ENCODE assay signal across 8 cellular contexts in genomic region chr7:111735661-111736323, GRCh38.
DNase-seq lines count a peak whose midpoint lies in the region; ATAC-seq, FAIRE-seq and TF ChIP-seq lines count a peak whose summit lies in the region.

No MANE protein-coding gene starts in this region.

- no peaks in the 10 kb centered on the region for H3K9me3 ChIP-seq in keratinocyte (ENCODE audit: control insufficient read depth, low read depth, low read length)

- peak; percentile 68 for TF ChIP-seq CTCF in GM12865 (IDR thresholded peaks at IDR 0.05; ENCODE audit: insufficient read depth, low read depth, low read length, missing control alignments)
- TF ChIP-seq CTCF in keratinocyte (optimal IDR thresholded peaks at IDR 0.05 in 1 of 3, IDR thresholded peaks at IDR 0.05 in 1 of 3, conservative IDR thresholded peaks at IDR 0.05 in 1 of 3; ENCODE audit: extremely low read depth in 1 of 3, insufficient read depth in 2 of 3, low read length in 3 of 3) = peak; percentile 65 to 90 (median 79)

- H3K4me1 ChIP-seq in keratinocyte (ENCODE audit: control insufficient read depth, extremely low read depth, insufficient read depth, low read length) = peaks cover 5% of the 10 kb centered on the region

- DNase-seq in 8988T (peak; percentile 26), GM12865 (ENCODE audit: low read depth) (peak; percentile 68), NCI-H146 treated with DMSO at 0.1 percent for 48 hours (lab: John Stamatoyannopoulos, UW; ENCODE audit: unreplicated experiment) (peak; percentile 45), T-helper 2 cell (peak in 4 of 5 experiments; percentile 11 to 55 (median 16)), T47D (ENCODE audit: low read depth in 1 of 2, low spot score in 1 of 2) (peak; percentile 33 to 75), keratinocyte (ENCODE audit: low read depth, low spot score) (peak; percentile 41)
- peak; percentile 16 to 24 for DNase-seq in stimulated activated CD4-positive, alpha-beta T cell treated with anti-CD3 and anti-CD28 coated beads, Interleukin-4, amount 100 ng/mL, for 4 hours

- no peaks in the 10 kb centered on the region for H3K79me2 ChIP-seq in keratinocyte (ENCODE audit: control insufficient read depth, insufficient read depth, low read length)

- in situ Hi-C loops in T47D (cut with HindIII; ENCODE audit: low pct_unique_long_range_greater_than_20kb, low sequenced_read_pairs) = no loop called here

- H4K20me1 ChIP-seq in keratinocyte (ENCODE audit: control insufficient read depth, extremely low read depth, insufficient read depth, low read length) = no peaks in the 10 kb centered on the region

- no peaks in the 10 kb centered on the region for H3K27me3 ChIP-seq in keratinocyte (ENCODE audit: control insufficient read depth, extremely low read depth, insufficient read depth, low read length)

- H3K36me3 ChIP-seq in keratinocyte (ENCODE audit: control insufficient read depth in 2 of 2, extremely low read depth in 1 of 2, insufficient read depth in 2 of 2, low read length in 2 of 2) = peaks cover 11 to 20% of the 10 kb centered on the region in 2 experiments

- H3K27ac ChIP-seq in keratinocyte (ENCODE audit: control insufficient read depth, insufficient read depth, low read length) = no peak overlapping the region

- no peak overlapping the region for H3K4me3 ChIP-seq in GM12865 (ENCODE audit: low read depth, low read length)
- no peak overlapping the region for H3K4me3 ChIP-seq in keratinocyte (ENCODE audit: control insufficient read depth in 2 of 3, extremely low read depth in 1 of 3, insufficient read depth in 2 of 3, low read depth in 1 of 3, low read length in 3 of 3)

- H3K9ac ChIP-seq in keratinocyte (ENCODE audit: control insufficient read depth, extremely low read depth, insufficient read depth, low read length) = no peak overlapping the region

- H3K4me2 ChIP-seq in keratinocyte (ENCODE audit: control insufficient read depth, extremely low read depth, insufficient read depth, low read depth, low read length) = no peak overlapping the region

- dilution Hi-C loops in keratinocyte (cut with MboI; ENCODE audit: extremely low pct_ligation_motif_present, low sequenced_read_pairs) = no loop called here

- FAIRE-seq in keratinocyte (lab: Jason Lieb, UNC) = peak; percentile 90

- ATAC-seq in HG02678 (IDR thresholded peaks at IDR 0.05; ENCODE audit: unreplicated experiment) = peak; percentile 87

- H2AFZ ChIP-seq in keratinocyte (ENCODE audit: control insufficient read depth, low read length) = no peak overlapping the region

- no peaks in the 10 kb centered on the region for H3K9me1 ChIP-seq in keratinocyte (ENCODE audit: control insufficient read depth, extremely low read depth, insufficient read depth, low read length)

Comparison
In these comparisons a context has a peak if more than half of its experiments do, and no peak if none do; other contexts are left out.
1. DNase-seq: peak in every context shown above with its lines; median percentile 68 in GM12865; 54 in T47D; 45 in NCI-H146 treated with DMSO at 0.1 percent for 48 hours; 41 in keratinocyte; 26 in 8988T; 20 in stimulated activated CD4-positive, alpha-beta T cell treated with anti-CD3 and anti-CD28 coated beads, Interleukin-4, amount 100 ng/mL, for 4 hours; 16 in T-helper 2 cell.